ENCODE assay signal across 1 cellular context in genomic region chr9:128098017-128098935, GRCh38.
TF ChIP-seq lines count a peak whose summit lies in the region.

No MANE protein-coding gene starts in this region.

TF ChIP-seq in HepG2, 621 proteins besides CTCF, POLR2A, EP300 and RAD21 (continued from another document and continues in another):
- peak; percentile 84 for TF ChIP-seq HIC2 (CRISPR knock-in tag; IDR thresholded peaks at IDR 0.05; ENCODE audit: low read depth)
- TF ChIP-seq ZNF772 (CRISPR knock-in tag; IDR thresholded peaks at IDR 0.05): peak; percentile 25; the same call in 1 of the 2 replicates
- 0 out of 2 replicates have a peak, but pooled peaks have one; percentile 5 for TF ChIP-seq ZNF644 (CRISPR knock-in tag; IDR thresholded peaks at IDR 0.05; ENCODE audit: low read depth)
- TF ChIP-seq ZNF615 (CRISPR knock-in tag; IDR thresholded peaks at IDR 0.05; ENCODE audit: borderline replicate concordance): peak; percentile 71; the same call in 1 of the 2 replicates
- peak; percentile 87 for TF ChIP-seq ATF1 (CRISPR knock-in tag; IDR thresholded peaks at IDR 0.05)
- no peak for TF ChIP-seq GTF3A (CRISPR knock-in tag; conservative IDR thresholded peaks at IDR 0.05)
- no peak for TF ChIP-seq CAMTA2 (CRISPR knock-in tag; IDR thresholded peaks at IDR 0.05; ENCODE audit: borderline replicate concordance)
- TF ChIP-seq ETV5 (CRISPR knock-in tag; IDR thresholded peaks at IDR 0.05; ENCODE audit: borderline replicate concordance): no peak; the same call in 1 of the 2 replicates
- TF ChIP-seq ZNF318 (CRISPR knock-in tag; IDR thresholded peaks at IDR 0.05): 0 out of 2 replicates have a peak, but pooled peaks have one; percentile 20
- TF ChIP-seq ZNF580 (CRISPR knock-in tag; IDR thresholded peaks at IDR 0.05; ENCODE audit: borderline replicate concordance, low read depth): peak; percentile 89; the same call in 1 of the 2 replicates
- peak; percentile 66 for TF ChIP-seq TEAD3 (CRISPR knock-in tag; optimal IDR thresholded peaks at IDR 0.05; ENCODE audit: borderline replicate concordance)
- TF ChIP-seq, protein P1, sequence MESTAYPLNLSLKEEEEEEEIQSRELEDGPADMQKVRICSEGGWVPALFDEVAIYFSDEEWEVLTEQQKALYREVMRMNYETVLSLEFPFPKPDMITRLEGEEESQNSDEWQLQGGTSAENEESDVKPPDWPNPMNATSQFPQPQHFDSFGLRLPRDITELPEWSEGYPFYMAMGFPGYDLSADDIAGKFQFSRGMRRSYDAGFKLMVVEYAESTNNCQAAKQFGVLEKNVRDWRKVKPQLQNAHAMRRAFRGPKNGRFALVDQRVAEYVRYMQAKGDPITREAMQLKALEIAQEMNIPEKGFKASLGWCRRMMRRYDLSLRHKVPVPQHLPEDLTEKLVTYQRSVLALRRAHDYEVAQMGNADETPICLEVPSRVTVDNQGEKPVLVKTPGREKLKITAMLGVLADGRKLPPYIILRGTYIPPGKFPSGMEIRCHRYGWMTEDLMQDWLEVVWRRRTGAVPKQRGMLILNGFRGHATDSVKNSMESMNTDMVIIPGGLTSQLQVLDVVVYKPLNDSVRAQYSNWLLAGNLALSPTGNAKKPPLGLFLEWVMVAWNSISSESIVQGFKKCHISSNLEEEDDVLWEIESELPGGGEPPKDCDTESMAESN (CRISPR knock-in tag; conservative IDR thresholded peaks at IDR 0.05): 0 out of 2 replicates have a peak, but pooled peaks have one; percentile 32
- TF ChIP-seq, protein P2, sequence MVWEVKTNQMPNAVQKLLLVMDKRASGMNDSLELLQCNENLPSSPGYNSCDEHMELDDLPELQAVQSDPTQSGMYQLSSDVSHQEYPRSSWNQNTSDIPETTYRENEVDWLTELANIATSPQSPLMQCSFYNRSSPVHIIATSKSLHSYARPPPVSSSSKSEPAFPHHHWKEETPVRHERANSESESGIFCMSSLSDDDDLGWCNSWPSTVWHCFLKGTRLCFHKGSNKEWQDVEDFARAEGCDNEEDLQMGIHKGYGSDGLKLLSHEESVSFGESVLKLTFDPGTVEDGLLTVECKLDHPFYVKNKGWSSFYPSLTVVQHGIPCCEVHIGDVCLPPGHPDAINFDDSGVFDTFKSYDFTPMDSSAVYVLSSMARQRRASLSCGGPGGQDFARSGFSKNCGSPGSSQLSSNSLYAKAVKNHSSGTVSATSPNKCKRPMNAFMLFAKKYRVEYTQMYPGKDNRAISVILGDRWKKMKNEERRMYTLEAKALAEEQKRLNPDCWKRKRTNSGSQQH (CRISPR knock-in tag; IDR thresholded peaks at IDR 0.05; ENCODE audit: low read depth): peak; percentile 30; the same call in 1 of the 2 replicates
- TF ChIP-seq ZNF136 (CRISPR knock-in tag; IDR thresholded peaks at IDR 0.05; ENCODE audit: low read depth): no peak
- TF ChIP-seq, protein P3, sequence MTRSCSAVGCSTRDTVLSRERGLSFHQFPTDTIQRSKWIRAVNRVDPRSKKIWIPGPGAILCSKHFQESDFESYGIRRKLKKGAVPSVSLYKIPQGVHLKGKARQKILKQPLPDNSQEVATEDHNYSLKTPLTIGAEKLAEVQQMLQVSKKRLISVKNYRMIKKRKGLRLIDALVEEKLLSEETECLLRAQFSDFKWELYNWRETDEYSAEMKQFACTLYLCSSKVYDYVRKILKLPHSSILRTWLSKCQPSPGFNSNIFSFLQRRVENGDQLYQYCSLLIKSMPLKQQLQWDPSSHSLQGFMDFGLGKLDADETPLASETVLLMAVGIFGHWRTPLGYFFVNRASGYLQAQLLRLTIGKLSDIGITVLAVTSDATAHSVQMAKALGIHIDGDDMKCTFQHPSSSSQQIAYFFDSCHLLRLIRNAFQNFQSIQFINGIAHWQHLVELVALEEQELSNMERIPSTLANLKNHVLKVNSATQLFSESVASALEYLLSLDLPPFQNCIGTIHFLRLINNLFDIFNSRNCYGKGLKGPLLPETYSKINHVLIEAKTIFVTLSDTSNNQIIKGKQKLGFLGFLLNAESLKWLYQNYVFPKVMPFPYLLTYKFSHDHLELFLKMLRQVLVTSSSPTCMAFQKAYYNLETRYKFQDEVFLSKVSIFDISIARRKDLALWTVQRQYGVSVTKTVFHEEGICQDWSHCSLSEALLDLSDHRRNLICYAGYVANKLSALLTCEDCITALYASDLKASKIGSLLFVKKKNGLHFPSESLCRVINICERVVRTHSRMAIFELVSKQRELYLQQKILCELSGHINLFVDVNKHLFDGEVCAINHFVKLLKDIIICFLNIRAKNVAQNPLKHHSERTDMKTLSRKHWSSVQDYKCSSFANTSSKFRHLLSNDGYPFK (CRISPR knock-in tag; IDR thresholded peaks at IDR 0.05; ENCODE audit: borderline replicate concordance): 0 out of 2 replicates have a peak, but pooled peaks have one; percentile 13
- TF ChIP-seq LCORL (IDR thresholded peaks at IDR 0.05): peak; percentile 37; the same call in 1 of the 2 replicates
- TF ChIP-seq LCORL (CRISPR knock-in tag; IDR thresholded peaks at IDR 0.05): no peak; the same call in 1 of the 2 replicates
- TF ChIP-seq SPEN (CRISPR knock-in tag; IDR thresholded peaks at IDR 0.05; ENCODE audit: low read depth): peak; percentile 23; the same call in 1 of the 2 replicates
- peak; percentile 80 for TF ChIP-seq RBM22 (optimal IDR thresholded peaks at IDR 0.05; ENCODE audit: low read length)
- no peak for TF ChIP-seq SMAD9 (CRISPR knock-in tag; IDR thresholded peaks at IDR 0.05)
- TF ChIP-seq, protein P4, sequence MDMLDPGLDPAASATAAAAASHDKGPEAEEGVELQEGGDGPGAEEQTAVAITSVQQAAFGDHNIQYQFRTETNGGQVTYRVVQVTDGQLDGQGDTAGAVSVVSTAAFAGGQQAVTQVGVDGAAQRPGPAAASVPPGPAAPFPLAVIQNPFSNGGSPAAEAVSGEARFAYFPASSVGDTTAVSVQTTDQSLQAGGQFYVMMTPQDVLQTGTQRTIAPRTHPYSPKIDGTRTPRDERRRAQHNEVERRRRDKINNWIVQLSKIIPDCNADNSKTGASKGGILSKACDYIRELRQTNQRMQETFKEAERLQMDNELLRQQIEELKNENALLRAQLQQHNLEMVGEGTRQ (IDR thresholded peaks at IDR 0.05; ENCODE audit: low read depth, low read length): 0 out of 2 replicates have a peak, but pooled peaks have one; percentile 9
- TF ChIP-seq, protein P4 (CRISPR knock-in tag; IDR thresholded peaks at IDR 0.05; ENCODE audit: borderline replicate concordance): peak; percentile 35; the same call in 1 of the 2 replicates
- TF ChIP-seq ZNF547 (CRISPR knock-in tag; IDR thresholded peaks at IDR 0.05): peak; percentile 79
- TF ChIP-seq ZGPAT (CRISPR knock-in tag; IDR thresholded peaks at IDR 0.05): peak; percentile 78
- TF ChIP-seq ZNF343 (CRISPR knock-in tag; IDR thresholded peaks at IDR 0.05): peak; percentile 25; the same call in 1 of the 2 replicates
- peak; percentile 88 for TF ChIP-seq BHLHE40 (IDR thresholded peaks at IDR 0.05; ENCODE audit: low read length)
- TF ChIP-seq SIN3A (IDR thresholded peaks at IDR 0.05; ENCODE audit: borderline replicate concordance, low read depth, low read length): peak; percentile 97
- TF ChIP-seq HNRNPL (IDR thresholded peaks at IDR 0.05; ENCODE audit: low read depth, low read length): peak; percentile 78; the same call in 1 of the 2 replicates
- TF ChIP-seq SSRP1 (CRISPR knock-in tag; IDR thresholded peaks at IDR 0.05): no peak; the same call in 1 of the 2 replicates
- TF ChIP-seq ZNF749 (CRISPR knock-in tag; IDR thresholded peaks at IDR 0.05; ENCODE audit: borderline replicate concordance): no peak
- peak; percentile 83; the same call in 1 of the 2 replicates for TF ChIP-seq DMAP1 (CRISPR knock-in tag; IDR thresholded peaks at IDR 0.05)
- peak; percentile 63 for TF ChIP-seq RFXAP (CRISPR knock-in tag; IDR thresholded peaks at IDR 0.05; ENCODE audit: borderline replicate concordance)
- TF ChIP-seq MAZ (IDR thresholded peaks at IDR 0.05; ENCODE audit: borderline replicate concordance, low read depth, low read length): no peak
- 0 out of 2 replicates have a peak, but pooled peaks have one; percentile 42 for TF ChIP-seq MAZ (CRISPR knock-in tag; IDR thresholded peaks at IDR 0.05; ENCODE audit: low read depth)
- TF ChIP-seq, protein P5, sequence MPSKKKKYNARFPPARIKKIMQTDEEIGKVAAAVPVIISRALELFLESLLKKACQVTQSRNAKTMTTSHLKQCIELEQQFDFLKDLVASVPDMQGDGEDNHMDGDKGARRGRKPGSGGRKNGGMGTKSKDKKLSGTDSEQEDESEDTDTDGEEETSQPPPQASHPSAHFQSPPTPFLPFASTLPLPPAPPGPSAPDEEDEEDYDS (CRISPR knock-in tag; IDR thresholded peaks at IDR 0.05): peak; percentile 99
